ENCODE assay signal across 1 cellular context in the genomic region with DNA sequence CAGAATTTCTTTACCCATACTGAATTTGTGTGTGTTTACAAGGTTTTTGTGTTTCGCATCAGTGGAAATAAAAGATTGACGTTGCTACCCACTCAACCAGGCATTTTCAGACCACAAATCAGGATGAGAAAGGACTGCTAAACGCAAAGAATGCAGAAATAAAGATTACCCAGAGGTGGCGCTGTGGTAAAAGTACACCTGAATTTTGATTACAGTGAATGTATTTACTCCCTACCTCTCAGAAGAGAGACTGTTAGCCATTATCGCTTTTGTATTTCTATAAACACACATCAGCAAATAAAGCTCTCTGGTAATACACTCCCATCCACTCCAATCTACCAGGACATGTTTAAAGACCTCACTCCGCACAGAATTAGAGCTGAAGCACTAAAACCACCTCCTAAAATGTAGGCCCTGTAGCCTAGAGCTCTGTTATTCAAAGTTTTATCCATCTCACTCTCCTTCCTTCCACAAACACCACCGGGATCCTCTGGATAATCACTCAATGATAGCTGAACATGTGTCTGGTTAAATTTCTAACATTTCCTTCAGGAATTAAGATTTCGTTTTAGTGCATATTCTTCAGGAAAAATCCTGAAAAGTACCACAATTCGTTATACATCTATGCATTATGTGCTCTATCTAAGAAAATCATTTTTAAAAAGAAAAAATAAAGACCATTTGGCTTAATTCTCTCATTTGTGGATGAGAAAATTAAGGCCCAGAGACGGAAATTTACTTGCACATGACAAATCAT.
TF ChIP-seq lines count a peak whose summit lies in the region.

No MANE protein-coding gene starts in this region.

TF ChIP-seq in HEK293, 187 proteins besides CTCF, POLR2A, EP300 and RAD21 (continued from another document):
- TF ChIP-seq ZNF600 (tag by site-specific recombination; IDR thresholded peaks at IDR 0.05) (no peak), ZNF2 (tag by site-specific recombination; IDR thresholded peaks at IDR 0.05) (peak; percentile 98), ZNF155 (tag by site-specific recombination; IDR thresholded peaks at IDR 0.05) (no peak), KLF16 (tag by site-specific recombination; IDR thresholded peaks at IDR 0.05) (no peak), ZNF501 (tag by site-specific recombination; IDR thresholded peaks at IDR 0.05) (0 out of 2 replicates have a peak, but pooled peaks have one; percentile 21), PRDM1 (tag by site-specific recombination; IDR thresholded peaks at IDR 0.05) (peak; percentile 65; the same call in 1 of the 2 replicates), ZNF391 (tag by site-specific recombination; IDR thresholded peaks at IDR 0.05; ENCODE audit: borderline replicate concordance, low read depth) (no peak), ZNF184 (tag by site-specific recombination; IDR thresholded peaks at IDR 0.05) (no peak), ZNF510 (tag by site-specific recombination; IDR thresholded peaks at IDR 0.05; ENCODE audit: insufficient replicate concordance) (no peak), ZNF423 (tag by site-specific recombination; IDR thresholded peaks at IDR 0.05) (no peak), ZFP69B (tag by site-specific recombination; IDR thresholded peaks at IDR 0.05) (no peak), ZNF561 (tag by site-specific recombination; IDR thresholded peaks at IDR 0.05; ENCODE audit: borderline replicate concordance) (no peak), MEIS1 (CRISPR knock-in tag; IDR thresholded peaks at IDR 0.05; ENCODE audit: borderline replicate concordance) (no peak), ZNF792 (tag by site-specific recombination; IDR thresholded peaks at IDR 0.05) (no peak), ZNF366 (tag by site-specific recombination; conservative IDR thresholded peaks at IDR 0.05) (peak; percentile 73), MZF1 (tag by site-specific recombination; IDR thresholded peaks at IDR 0.05; ENCODE audit: borderline replicate concordance) (no peak), GLIS1 (tag by site-specific recombination; IDR thresholded peaks at IDR 0.05) (no peak), TRIM28 (IDR thresholded peaks at IDR 0.05; ENCODE audit: borderline replicate concordance, low read length) (peak; percentile 62; the same call in 1 of the 2 replicates), SCRT2 (tag by site-specific recombination; IDR thresholded peaks at IDR 0.05) (no peak), ZNF350 (tag by site-specific recombination; IDR thresholded peaks at IDR 0.05) (no peak), ZFP37 (tag by site-specific recombination; IDR thresholded peaks at IDR 0.05) (no peak), SP7 (tag by site-specific recombination; IDR thresholded peaks at IDR 0.05) (peak; percentile 14; the same call in 1 of the 2 replicates), GLI2 (tag by site-specific recombination; IDR thresholded peaks at IDR 0.05; ENCODE audit: borderline replicate concordance, low read depth) (no peak), ZBTB17 (tag by site-specific recombination; IDR thresholded peaks at IDR 0.05) (peak; percentile 53), ZNF558 (tag by site-specific recombination; IDR thresholded peaks at IDR 0.05) (no peak), ZNF416 (tag by site-specific recombination; IDR thresholded peaks at IDR 0.05) (no peak), ZNF169 (tag by site-specific recombination; IDR thresholded peaks at IDR 0.05) (no peak), ZNF341 (tag by site-specific recombination; IDR thresholded peaks at IDR 0.05; ENCODE audit: low read depth) (no peak), ZNF354C (tag by site-specific recombination; IDR thresholded peaks at IDR 0.05; ENCODE audit: borderline replicate concordance, low read depth) (no peak), SP2 (tag by site-specific recombination; IDR thresholded peaks at IDR 0.05) (no peak), BCL11A (tag by site-specific recombination; IDR thresholded peaks at IDR 0.05; ENCODE audit: low read depth) (no peak), ZNF660 (tag by site-specific recombination; IDR thresholded peaks at IDR 0.05) (peak; percentile 81), ZNF529 (tag by site-specific recombination; IDR thresholded peaks at IDR 0.05; ENCODE audit: insufficient replicate concordance) (no peak), ZNF621 (tag by site-specific recombination; IDR thresholded peaks at IDR 0.05) (no peak), SETDB1 (IDR thresholded peaks at IDR 0.05; ENCODE audit: insufficient read length, low read length) (no peak), ZBTB48 (tag by site-specific recombination; IDR thresholded peaks at IDR 0.05) (no peak), ZNF548 (tag by site-specific recombination; IDR thresholded peaks at IDR 0.05) (no peak), BCL11B (tag by site-specific recombination; IDR thresholded peaks at IDR 0.05; ENCODE audit: low read depth) (no peak), ZNF274 (IDR thresholded peaks at IDR 0.05; ENCODE audit: low read length) (no peak), ZNF274 (tag by site-specific recombination; IDR thresholded peaks at IDR 0.05; ENCODE audit: borderline replicate concordance) (no peak)
- TF ChIP-seq, protein P1, sequence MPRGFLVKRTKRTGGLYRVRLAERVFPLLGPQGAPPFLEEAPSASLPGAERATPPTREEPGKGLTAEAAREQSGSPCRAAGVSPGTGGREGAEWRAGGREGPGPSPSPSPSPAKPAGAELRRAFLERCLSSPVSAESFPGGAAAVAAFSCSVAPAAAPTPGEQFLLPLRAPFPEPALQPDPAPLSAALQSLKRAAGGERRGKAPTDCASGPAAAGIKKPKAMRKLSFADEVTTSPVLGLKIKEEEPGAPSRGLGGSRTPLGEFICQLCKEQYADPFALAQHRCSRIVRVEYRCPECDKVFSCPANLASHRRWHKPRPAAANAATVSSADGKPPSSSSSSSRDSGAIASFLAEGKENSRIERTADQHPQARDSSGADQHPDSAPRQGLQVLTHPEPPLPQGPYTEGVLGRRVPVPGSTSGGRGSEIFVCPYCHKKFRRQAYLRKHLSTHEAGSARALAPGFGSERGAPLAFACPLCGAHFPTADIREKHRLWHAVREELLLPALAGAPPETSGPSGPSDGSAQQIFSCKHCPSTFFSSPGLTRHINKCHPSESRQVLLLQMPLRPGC (tag by site-specific recombination; IDR thresholded peaks at IDR 0.05): no peak
- TF ChIP-seq, protein P2, sequence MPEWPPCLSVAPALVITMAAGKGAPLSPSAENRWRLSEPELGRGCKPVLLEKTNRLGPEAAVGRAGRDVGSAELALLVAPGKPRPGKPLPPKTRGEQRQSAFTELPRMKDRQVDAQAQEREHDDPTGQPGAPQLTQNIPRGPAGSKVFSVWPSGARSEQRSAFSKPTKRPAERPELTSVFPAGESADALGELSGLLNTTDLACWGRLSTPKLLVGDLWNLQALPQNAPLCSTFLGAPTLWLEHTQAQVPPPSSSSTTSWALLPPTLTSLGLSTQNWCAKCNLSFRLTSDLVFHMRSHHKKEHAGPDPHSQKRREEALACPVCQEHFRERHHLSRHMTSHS (tag by site-specific recombination; IDR thresholded peaks at IDR 0.05): no peak
- TF ChIP-seq, protein P3, sequence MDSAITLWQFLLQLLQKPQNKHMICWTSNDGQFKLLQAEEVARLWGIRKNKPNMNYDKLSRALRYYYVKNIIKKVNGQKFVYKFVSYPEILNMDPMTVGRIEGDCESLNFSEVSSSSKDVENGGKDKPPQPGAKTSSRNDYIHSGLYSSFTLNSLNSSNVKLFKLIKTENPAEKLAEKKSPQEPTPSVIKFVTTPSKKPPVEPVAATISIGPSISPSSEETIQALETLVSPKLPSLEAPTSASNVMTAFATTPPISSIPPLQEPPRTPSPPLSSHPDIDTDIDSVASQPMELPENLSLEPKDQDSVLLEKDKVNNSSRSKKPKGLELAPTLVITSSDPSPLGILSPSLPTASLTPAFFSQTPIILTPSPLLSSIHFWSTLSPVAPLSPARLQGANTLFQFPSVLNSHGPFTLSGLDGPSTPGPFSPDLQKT (IDR thresholded peaks at IDR 0.05; ENCODE audit: borderline replicate concordance, low read depth, low read length): no peak
- TF ChIP-seq, protein P4, sequence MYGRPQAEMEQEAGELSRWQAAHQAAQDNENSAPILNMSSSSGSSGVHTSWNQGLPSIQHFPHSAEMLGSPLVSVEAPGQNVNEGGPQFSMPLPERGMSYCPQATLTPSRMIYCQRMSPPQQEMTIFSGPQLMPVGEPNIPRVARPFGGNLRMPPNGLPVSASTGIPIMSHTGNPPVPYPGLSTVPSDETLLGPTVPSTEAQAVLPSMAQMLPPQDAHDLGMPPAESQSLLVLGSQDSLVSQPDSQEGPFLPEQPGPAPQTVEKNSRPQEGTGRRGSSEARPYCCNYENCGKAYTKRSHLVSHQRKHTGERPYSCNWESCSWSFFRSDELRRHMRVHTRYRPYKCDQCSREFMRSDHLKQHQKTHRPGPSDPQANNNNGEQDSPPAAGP (tag by site-specific recombination; IDR thresholded peaks at IDR 0.05): 0 out of 2 replicates have a peak, but pooled peaks have one; percentile 19
- TF ChIP-seq, protein P5, sequence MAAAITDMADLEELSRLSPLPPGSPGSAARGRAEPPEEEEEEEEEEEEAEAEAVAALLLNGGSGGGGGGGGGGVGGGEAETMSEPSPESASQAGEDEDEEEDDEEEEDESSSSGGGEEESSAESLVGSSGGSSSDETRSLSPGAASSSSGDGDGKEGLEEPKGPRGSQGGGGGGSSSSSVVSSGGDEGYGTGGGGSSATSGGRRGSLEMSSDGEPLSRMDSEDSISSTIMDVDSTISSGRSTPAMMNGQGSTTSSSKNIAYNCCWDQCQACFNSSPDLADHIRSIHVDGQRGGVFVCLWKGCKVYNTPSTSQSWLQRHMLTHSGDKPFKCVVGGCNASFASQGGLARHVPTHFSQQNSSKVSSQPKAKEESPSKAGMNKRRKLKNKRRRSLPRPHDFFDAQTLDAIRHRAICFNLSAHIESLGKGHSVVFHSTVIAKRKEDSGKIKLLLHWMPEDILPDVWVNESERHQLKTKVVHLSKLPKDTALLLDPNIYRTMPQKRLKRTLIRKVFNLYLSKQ (tag by site-specific recombination; IDR thresholded peaks at IDR 0.05; ENCODE audit: borderline replicate concordance): no peak
- TF ChIP-seq, protein P6, sequence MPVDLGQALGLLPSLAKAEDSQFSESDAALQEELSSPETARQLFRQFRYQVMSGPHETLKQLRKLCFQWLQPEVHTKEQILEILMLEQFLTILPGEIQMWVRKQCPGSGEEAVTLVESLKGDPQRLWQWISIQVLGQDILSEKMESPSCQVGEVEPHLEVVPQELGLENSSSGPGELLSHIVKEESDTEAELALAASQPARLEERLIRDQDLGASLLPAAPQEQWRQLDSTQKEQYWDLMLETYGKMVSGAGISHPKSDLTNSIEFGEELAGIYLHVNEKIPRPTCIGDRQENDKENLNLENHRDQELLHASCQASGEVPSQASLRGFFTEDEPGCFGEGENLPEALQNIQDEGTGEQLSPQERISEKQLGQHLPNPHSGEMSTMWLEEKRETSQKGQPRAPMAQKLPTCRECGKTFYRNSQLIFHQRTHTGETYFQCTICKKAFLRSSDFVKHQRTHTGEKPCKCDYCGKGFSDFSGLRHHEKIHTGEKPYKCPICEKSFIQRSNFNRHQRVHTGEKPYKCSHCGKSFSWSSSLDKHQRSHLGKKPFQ (tag by site-specific recombination; IDR thresholded peaks at IDR 0.05): no peak
- TF ChIP-seq, protein P7, sequence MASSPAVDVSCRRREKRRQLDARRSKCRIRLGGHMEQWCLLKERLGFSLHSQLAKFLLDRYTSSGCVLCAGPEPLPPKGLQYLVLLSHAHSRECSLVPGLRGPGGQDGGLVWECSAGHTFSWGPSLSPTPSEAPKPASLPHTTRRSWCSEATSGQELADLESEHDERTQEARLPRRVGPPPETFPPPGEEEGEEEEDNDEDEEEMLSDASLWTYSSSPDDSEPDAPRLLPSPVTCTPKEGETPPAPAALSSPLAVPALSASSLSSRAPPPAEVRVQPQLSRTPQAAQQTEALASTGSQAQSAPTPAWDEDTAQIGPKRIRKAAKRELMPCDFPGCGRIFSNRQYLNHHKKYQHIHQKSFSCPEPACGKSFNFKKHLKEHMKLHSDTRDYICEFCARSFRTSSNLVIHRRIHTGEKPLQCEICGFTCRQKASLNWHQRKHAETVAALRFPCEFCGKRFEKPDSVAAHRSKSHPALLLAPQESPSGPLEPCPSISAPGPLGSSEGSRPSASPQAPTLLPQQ (tag by site-specific recombination; IDR thresholded peaks at IDR 0.05): no peak
- TF ChIP-seq, protein P8, sequence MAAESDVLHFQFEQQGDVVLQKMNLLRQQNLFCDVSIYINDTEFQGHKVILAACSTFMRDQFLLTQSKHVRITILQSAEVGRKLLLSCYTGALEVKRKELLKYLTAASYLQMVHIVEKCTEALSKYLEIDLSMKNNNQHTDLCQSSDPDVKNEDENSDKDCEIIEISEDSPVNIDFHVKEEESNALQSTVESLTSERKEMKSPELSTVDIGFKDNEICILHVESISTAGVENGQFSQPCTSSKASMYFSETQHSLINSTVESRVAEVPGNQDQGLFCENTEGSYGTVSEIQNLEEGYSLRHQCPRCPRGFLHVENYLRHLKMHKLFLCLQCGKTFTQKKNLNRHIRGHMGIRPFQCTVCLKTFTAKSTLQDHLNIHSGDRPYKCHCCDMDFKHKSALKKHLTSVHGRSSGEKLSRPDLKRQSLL (tag by site-specific recombination; IDR thresholded peaks at IDR 0.05): no peak
- TF ChIP-seq, protein P9, sequence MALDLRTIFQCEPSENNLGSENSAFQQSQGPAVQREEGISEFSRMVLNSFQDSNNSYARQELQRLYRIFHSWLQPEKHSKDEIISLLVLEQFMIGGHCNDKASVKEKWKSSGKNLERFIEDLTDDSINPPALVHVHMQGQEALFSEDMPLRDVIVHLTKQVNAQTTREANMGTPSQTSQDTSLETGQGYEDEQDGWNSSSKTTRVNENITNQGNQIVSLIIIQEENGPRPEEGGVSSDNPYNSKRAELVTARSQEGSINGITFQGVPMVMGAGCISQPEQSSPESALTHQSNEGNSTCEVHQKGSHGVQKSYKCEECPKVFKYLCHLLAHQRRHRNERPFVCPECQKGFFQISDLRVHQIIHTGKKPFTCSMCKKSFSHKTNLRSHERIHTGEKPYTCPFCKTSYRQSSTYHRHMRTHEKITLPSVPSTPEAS (tag by site-specific recombination; IDR thresholded peaks at IDR 0.05): no peak
